In genomic region chr13:24718192-24718965, GRCh38 we compare ENCODE assay signal across 19 cellular contexts. TPM values are rescaled to one million over a fixed set of nuclear protein-coding genes. Genes with fewer than 3 reads are reported as not detected.
DNase-seq lines count a peak whose midpoint lies in the region; ATAC-seq, FAIRE-seq and TF ChIP-seq lines count a peak whose summit lies in the region.
"Had no signal": no experiment of that assay in that cellular context is flagged by ENCODE, and none has a peak within 500 bp of the region (broad histone marks: within the 10 kb centered on the region; RNA-seq: fewer than 3 reads in every experiment).

No MANE protein-coding gene starts in this region.

- no peak overlapping the region for H3K4me3 ChIP-seq in heart right ventricle
- H3K4me3 ChIP-seq in H1 (ENCODE audit: extremely low read depth in 1 of 4, insufficient read depth in 2 of 4, low read depth in 3 of 4, low read length in 4 of 4): no peak overlapping the region
- H3K4me3 ChIP-seq in aorta (ENCODE audit: low read length in 2 of 2): no peak overlapping the region
- H3K4me3 ChIP-seq: GM12878 had no signal

- no peaks in the 10 kb centered on the region for H3K79me1 ChIP-seq in H1 (ENCODE audit: low read depth, low read length)

- no peak for TF ChIP-seq POLR2A in H1 (IDR thresholded peaks at IDR 0.05; ENCODE audit: control extremely low read depth in 1 of 2, low read depth in 2 of 2, low read length in 2 of 2)

- POLR2A ChIA-PET in H1 (lab: Charles Lee; ENCODE audit: partially characterized antibody): interaction anchor here (0.8 kb wide), 1 partner anchor 10 kb away, joined by 3 read pairs; no protein-coding TSS in a partner anchor

- no peak overlapping the region for H2BK12ac ChIP-seq in H1 (ENCODE audit: low read depth, low read length)

- no peak overlapping the region for H3K14ac ChIP-seq in H1 (ENCODE audit: insufficient read length)

- peak overlapping the region; percentile 72; the same call in 1 of the 2 replicates for H2BK15ac ChIP-seq in H1 (ENCODE audit: low read length)

- H3K18ac ChIP-seq in H1 (ENCODE audit: extremely low read depth, low read length): no peak overlapping the region; the same call in none of the 2 replicates

- ATAC-seq in heart right ventricle (peak in 7 of 8 donors; percentile 34 to 86 (median 58)), Right ventricle myocardium superior (ENCODE audit: poor library complexity) (no peak), aorta (ENCODE audit: low FRiP score) (peak; percentile 17), GM19463 (IDR thresholded peaks at IDR 0.05; ENCODE audit: unreplicated experiment) (no peak)
- ATAC-seq: GM12878 had no signal

- no peak overlapping the region for H2BK20ac ChIP-seq in H1 (ENCODE audit: low read length)

- CTCF ChIA-PET in H1 (lab: Charles Lee; ENCODE audit: partially characterized antibody): interaction anchor here (0.6 to 2.1 kb wide), 8 partner anchors 7 to 92 kb away, joined by 3 to 7 read pairs (median 4); no protein-coding TSS in a partner anchor

- H2BK5ac ChIP-seq in H1 (ENCODE audit: low read depth, low read length): no peak overlapping the region

- H3K9ac ChIP-seq in H1 (replicated peaks in 1 of 4; ENCODE audit: extremely low read depth in 1 of 4, low read depth in 3 of 4, low read length in 3 of 4): no peak overlapping the region

- H3K27ac ChIP-seq in heart right ventricle (no peak overlapping the region), H1 (ENCODE audit: low read depth, low read length) (no peak overlapping the region), aorta (ENCODE audit: low read depth in 1 of 2, low read length in 2 of 2) (no peak overlapping the region)
- H3K27ac ChIP-seq: C4-2B, HL-60 had no signal

- no peak for TF ChIP-seq RAD21 in H1 (IDR thresholded peaks at IDR 0.05 in 1 of 2, conservative IDR thresholded peaks at IDR 0.05 in 1 of 2; ENCODE audit: low read depth in 2 of 2, low read length in 2 of 2)

- H3K9me3 ChIP-seq in heart right ventricle (no peaks in the 10 kb centered on the region), H1 (ENCODE audit: insufficient read depth in 2 of 2, low read depth in 1 of 2, low read length in 1 of 2) (no peaks in the 10 kb centered on the region), aorta (ENCODE audit: control insufficient read depth, low read length) (no peaks in the 10 kb centered on the region)
- H3K9me3 ChIP-seq: BE2C had no signal

- H4K91ac ChIP-seq in H1 (replicated peaks; ENCODE audit: insufficient read length, low read length): peak overlapping the region; percentile 46

- no peak for TF ChIP-seq CTCF in heart right ventricle (IDR thresholded peaks at IDR 0.05)
- TF ChIP-seq CTCF in H1 (IDR thresholded peaks at IDR 0.05; ENCODE audit: control extremely low read depth in 1 of 3, insufficient read depth in 1 of 3, low read depth in 1 of 3, low read length in 3 of 3): no peak

- no peak for FAIRE-seq in H1 (lab: Jason Lieb, UNC)
- FAIRE-seq: A204.1, GM12878, GM18507 had no signal

- no peak overlapping the region for H3K4ac ChIP-seq in H1 (replicated peaks; ENCODE audit: insufficient read length, low read depth, low read length)

- DNase-seq in heart right ventricle: peak in 1 of 2 donors; percentile 18
- no peak for DNase-seq in Right ventricle myocardium superior
- no peak for DNase-seq in H1 (ENCODE audit: low read depth in 1 of 2, low spot score in 2 of 2)
- peak; percentile 85 for DNase-seq in mesenteric fat pad (ENCODE audit: low spot score)
- DNase-seq in aorta: no peak
- DNase-seq in NCI-H526 (lab: John Stamatoyannopoulos, UW): no peak
- DNase-seq: BE2C; CD4-positive, alpha-beta memory T cell; DMS79; GOT3; HCEC 1CT; HFFc6 had no signal

- no peaks in the 10 kb centered on the region for H4K20me1 ChIP-seq in H1 (replicated peaks in 1 of 2; ENCODE audit: control insufficient read depth in 1 of 2, insufficient read depth in 2 of 2, low read length in 2 of 2)

- no peak overlapping the region for H3K23ac ChIP-seq in H1 (ENCODE audit: insufficient read length)

- no peaks in the 10 kb centered on the region for H3K27me3 ChIP-seq in heart right ventricle
- H3K27me3 ChIP-seq in H1 (replicated peaks in 1 of 4; ENCODE audit: control insufficient read depth in 3 of 4, extremely low read depth in 1 of 4, insufficient read depth in 3 of 4, low read length in 3 of 4): no peaks in the 10 kb centered on the region
- no peaks in the 10 kb centered on the region for H3K27me3 ChIP-seq in aorta (ENCODE audit: control insufficient read depth in 1 of 2, insufficient read depth in 2 of 2, low read length in 1 of 2)
- H3K27me3 ChIP-seq: BE2C had no signal

- no peak for TF ChIP-seq EP300 in H1 (IDR thresholded peaks at IDR 0.05; ENCODE audit: borderline replicate concordance in 1 of 2, low read depth in 2 of 2, low read length in 2 of 2)

- H2AK5ac ChIP-seq in H1 (ENCODE audit: low read depth, low read length): no peak overlapping the region

- no peaks in the 10 kb centered on the region; the same call in 1 of the 2 replicates for H3K23me2 ChIP-seq in H1 (ENCODE audit: low read depth, low read length)

- no peak overlapping the region for H2AFZ ChIP-seq in H1 (ENCODE audit: low read length)

- no peaks in the 10 kb centered on the region for H3K79me2 ChIP-seq in H1 (ENCODE audit: control insufficient read depth in 1 of 2, insufficient read depth in 2 of 2, low read length in 2 of 2)

- no peak overlapping the region for H4K5ac ChIP-seq in H1 (ENCODE audit: insufficient read length, low read depth, low read length)

- H3K4me1 ChIP-seq in heart right ventricle: peaks cover 0 to 8% (median 0%) of the 10 kb centered on the region in 9 donors
- peaks cover 0 to 7% (median 4%) of the 10 kb centered on the region in 4 experiments; a peak in 4 of 7 replicates for H3K4me1 ChIP-seq in H1 (replicated peaks in 1 of 4; ENCODE audit: control insufficient read depth in 3 of 4, insufficient read depth in 4 of 4, low read length in 3 of 4)
- no peaks in the 10 kb centered on the region for H3K4me1 ChIP-seq in aorta (ENCODE audit: control insufficient read depth in 1 of 2, insufficient read depth in 2 of 2, low read length in 2 of 2)
- H3K4me1 ChIP-seq: BE2C had no signal

- peak overlapping the region; percentile 51 for H4K8ac ChIP-seq in H1 (ENCODE audit: extremely low read depth, insufficient read depth, low read length)

- H2BK120ac ChIP-seq in H1 (replicated peaks; ENCODE audit: low read depth, low read length): no peak overlapping the region

- H3K4me2 ChIP-seq in H1 (ENCODE audit: insufficient read depth in 1 of 2, low read depth in 2 of 2, low read length in 2 of 2): no peak overlapping the region

- no peak overlapping the region for H3K56ac ChIP-seq in H1 (replicated peaks; ENCODE audit: insufficient read length, low read depth, low read length)

- intact Hi-C loops in heart right ventricle (cut with DNase I): no loop called here
- intact Hi-C loops in Right ventricle myocardium superior (cut with DNase I): no loop called here
- intact Hi-C loops in aorta (cut with DNase I): no loop called here

- no peaks in the 10 kb centered on the region for H3K36me3 ChIP-seq in heart right ventricle
- no peaks in the 10 kb centered on the region for H3K36me3 ChIP-seq in H1 (ENCODE audit: control insufficient read depth in 2 of 4, insufficient read depth in 4 of 4, low read length in 3 of 4)
- H3K36me3 ChIP-seq in aorta (ENCODE audit: control insufficient read depth in 1 of 2, insufficient read depth in 2 of 2, low read length in 1 of 2): no peaks in the 10 kb centered on the region
- H3K36me3 ChIP-seq: BE2C had no signal

- WGBS in heart right ventricle, 2 donors: 85 to 86% methylated on average over 40 of the region's 40 CpGs
- WGBS in H1 (ENCODE audit: extremely low coverage in 1 of 2, insufficient coverage in 1 of 2, insufficient read length in 1 of 2, insufficient replicate concordance in 2 of 2, low coverage in 1 of 2, low lambda C conversion rate in 2 of 2, missing lambda C conversion rate in 1 of 2), 2 experiments: 90% methylated on average over 28 of the region's 40 CpGs; no CpG with 5 or more reads in 1 of the 2 experiments
- 95 to 97% methylated on average over 38 to 40 of the region's 40 CpGs for WGBS in aorta, 2 donors

TF ChIP-seq in H1, 55 proteins besides CTCF, POLR2A, EP300 and RAD21 (continues in another document):
- TF ChIP-seq NRF1 (IDR thresholded peaks at IDR 0.05; ENCODE audit: low read depth, low read length) (no peak), POLR2AphosphoS5 (IDR thresholded peaks at IDR 0.05; ENCODE audit: low read depth, low read length) (no peak), RNF2 (IDR thresholded peaks at IDR 0.05; ENCODE audit: borderline replicate concordance, low read depth, low read length, missing control alignments, poor library complexity, severe bottlenecking) (no peak), CREB1 (IDR thresholded peaks at IDR 0.05) (no peak)

RNA-seq across cellular contexts. Expression of gene ATP12A, which starts 38.2 kb away (rescaled TPM):
- total RNA-seq in heart right ventricle (not detected), Right ventricle myocardium superior (not detected), mesenteric fat pad (not detected), aorta (not detected)
- polyA plus RNA-seq in heart right ventricle (not detected), H1 (2011; rRNA removed) (1.3 TPM in 2 replicates), aorta (under 1 TPM in 1 of 2 donors, not detected in 1; 0.38 TPM)
- 0.80 and 0.84 TPM in 2 replicates for total RNA-seq in H1 (2021; fragmentation: NEBNext Ultra II Directional; extraction: Animal tissue kit (Norgen Biotek cat#: 25700))
- polyA plus RNA-seq in H1 (2011; cell fraction: cytosol; rRNA removed): 1.4 TPM
- 1.6 TPM for polyA plus RNA-seq in H1 (2011; cell fraction: nucleus; rRNA removed)
- 1.1 to 1.4 TPM (median 1.2 TPM) in 4 replicates for polyA plus RNA-seq in H1 (2012, experiment 1 of 2)
- 0.34 TPM for polyA plus RNA-seq in H1 (2012, experiment 2 of 2)
- polyA plus RNA-seq in H1 (2013, experiment 1 of 2): 1.6 TPM
- polyA plus RNA-seq in H1 (2013, experiment 2 of 2): 1.4 TPM
- 2.9 and 3.0 TPM in 2 replicates for polyA minus RNA-seq in H1 (2011; rRNA and poly(A)+ RNA removed)
- polyA minus RNA-seq in H1 (2011; cell fraction: cytosol; rRNA and poly(A)+ RNA removed): 1.7 TPM
- polyA minus RNA-seq in H1 (2011; cell fraction: nucleus; rRNA and poly(A)+ RNA removed): 1.1 TPM
- total RNA-seq: CD4-positive, alpha-beta memory T cell; G401; HFFc6 had no signal
- polyA plus RNA-seq: CD4-positive, alpha-beta memory T cell had no signal

RNA-seq across cellular contexts. Expression of gene RNF17, which starts 45.6 kb away (rescaled TPM):
- total RNA-seq in heart right ventricle: under 1 TPM in 1 of 10 donors, not detected in 9; 0.13 TPM
- under 1 TPM in 1 of 2 donors, not detected in 1; 0.14 TPM for polyA plus RNA-seq in heart right ventricle
- total RNA-seq in Right ventricle myocardium superior: not detected
- not detected in 2 replicates for total RNA-seq in H1 (2021; fragmentation: NEBNext Ultra II Directional; extraction: Animal tissue kit (Norgen Biotek cat#: 25700))
- polyA plus RNA-seq in H1 (2011; rRNA removed): not detected in 2 replicates
- polyA plus RNA-seq in H1 (2011; cell fraction: cytosol; rRNA removed): not detected
- not detected for polyA plus RNA-seq in H1 (2011; cell fraction: nucleus; rRNA removed)
- not detected in 4 replicates for polyA plus RNA-seq in H1 (2012, experiment 1 of 2)
- not detected for polyA plus RNA-seq in H1 (2012, experiment 2 of 2)
- polyA plus RNA-seq in H1 (2013, experiment 1 of 2): not detected
- not detected for polyA plus RNA-seq in H1 (2013, experiment 2 of 2)
- 0.15 TPM in 1 of 2 replicates, not detected in the other for polyA minus RNA-seq in H1 (2011; rRNA and poly(A)+ RNA removed)
- not detected for polyA minus RNA-seq in H1 (2011; cell fraction: cytosol; rRNA and poly(A)+ RNA removed)
- not detected for polyA minus RNA-seq in H1 (2011; cell fraction: nucleus; rRNA and poly(A)+ RNA removed)
- 0.58 TPM for total RNA-seq in mesenteric fat pad
- under 1 TPM in 1 of 2 donors, not detected in 1; 0.52 TPM for total RNA-seq in aorta
- not detected for polyA plus RNA-seq in aorta
- total RNA-seq: CD4-positive, alpha-beta memory T cell; G401; GM12878; HFFc6 had no signal
- polyA plus RNA-seq: GM12878 had no signal

Comparison
In these comparisons a context has a peak if more than half of its experiments do, and no peak if none do; other contexts are left out.
1. ATAC-seq: peak in heart right ventricle (7 of 8) and aorta (single experiment); none in Right ventricle myocardium superior (single experiment) and GM19463 (single experiment).